8 cellular contexts compared by ENCODE assay signal in the genomic region with DNA sequence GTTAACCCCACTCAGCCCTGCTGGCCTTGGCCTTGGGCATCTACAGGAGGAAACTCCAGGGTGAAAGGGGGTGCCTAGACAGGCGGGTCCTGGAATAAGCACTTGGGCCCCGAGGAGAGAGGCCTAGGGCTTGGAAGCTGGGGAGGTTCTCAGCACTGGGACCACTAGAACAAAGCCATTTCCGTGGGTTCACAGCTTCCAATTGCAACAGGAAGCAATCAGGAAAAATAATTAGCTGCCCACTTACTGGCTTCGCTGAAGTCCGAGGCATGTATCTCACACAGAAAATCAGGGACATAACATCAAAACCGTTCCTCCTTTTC.
DNase-seq lines count a peak whose midpoint lies in the region; ATAC-seq and TF ChIP-seq lines count a peak whose summit lies in the region.

No MANE protein-coding gene starts in this region.

- no peaks in the 10 kb centered on the region for H3K36me3 ChIP-seq in CD8-positive, alpha-beta memory T cell (ENCODE audit: insufficient read depth, low read length)
- no peaks in the 10 kb centered on the region for H3K36me3 ChIP-seq in parathyroid adenoma (ENCODE audit: control insufficient read depth, insufficient read depth, low read length)

- H3K4me3 ChIP-seq in CD8-positive, alpha-beta memory T cell (ENCODE audit: low read length) = no peak overlapping the region
- H3K4me3 ChIP-seq in NB4 (ENCODE audit: low read depth, low read length) (peak overlapping the region; percentile 89), parathyroid adenoma (ENCODE audit: low read depth, low read length) (peak overlapping the region; percentile 58)

- peak overlapping the region; percentile 75 for H3K4me2 ChIP-seq in parathyroid adenoma (ENCODE audit: low read length)

- TF ChIP-seq CTCF in NB4 (IDR thresholded peaks at IDR 0.05; ENCODE audit: low read depth, low read length) = no peak
- TF ChIP-seq CTCF in endothelial cell (IDR thresholded peaks at IDR 0.05; ENCODE audit: unreplicated experiment) = no peak
- no peak for TF ChIP-seq CTCF in parathyroid adenoma (IDR thresholded peaks at IDR 0.05)

- H3K9me3 Mint-ChIP-seq in CD8-positive, alpha-beta memory T cell = no peaks in the 10 kb centered on the region
- H3K9me3 Mint-ChIP-seq in endothelial cell (ENCODE audit: unreplicated experiment) = no peaks in the 10 kb centered on the region

- POLR2A ChIA-PET in CD8-positive, alpha-beta memory T cell (lab: Charles Lee) = no interaction called here

- H3K4me1 ChIP-seq in CD8-positive, alpha-beta memory T cell (ENCODE audit: insufficient read depth, low read length) = peaks cover 34% of the 10 kb centered on the region
- peaks cover 19% of the 10 kb centered on the region for H3K4me1 ChIP-seq in parathyroid adenoma

- H3K9me3 ChIP-seq in CD8-positive, alpha-beta memory T cell (ENCODE audit: low read length) = no peaks in the 10 kb centered on the region
- no peaks in the 10 kb centered on the region for H3K9me3 ChIP-seq in parathyroid adenoma (ENCODE audit: control insufficient read depth, low read length)

- peak overlapping the region; percentile 52 for H3K27ac ChIP-seq in CD8-positive, alpha-beta memory T cell (ENCODE audit: low read depth, low read length)
- peak overlapping the region; percentile 93 for H3K27ac ChIP-seq in parathyroid adenoma

- peak overlapping the region; percentile 89 to 97 (median 92) for H3K4me3 Mint-ChIP-seq in CD8-positive, alpha-beta memory T cell
- H3K4me3 Mint-ChIP-seq in endothelial cell (ENCODE audit: unreplicated experiment) = peak overlapping the region; percentile 93

- peaks cover 37 to 55% (median 40%) of the 10 kb centered on the region in 3 donors for H3K4me1 Mint-ChIP-seq in CD8-positive, alpha-beta memory T cell
- H3K4me1 Mint-ChIP-seq in endothelial cell (ENCODE audit: unreplicated experiment) = peaks cover 24% of the 10 kb centered on the region

- no peaks in the 10 kb centered on the region for H3K27me3 ChIP-seq in CD8-positive, alpha-beta memory T cell (ENCODE audit: insufficient read depth, low read length, poor library complexity, severe bottlenecking)
- no peaks in the 10 kb centered on the region for H3K27me3 ChIP-seq in parathyroid adenoma (ENCODE audit: control insufficient read depth, insufficient read depth, low read length)

- H2AFZ ChIP-seq in parathyroid adenoma = no peak overlapping the region

- peak overlapping the region in 6 of 8 donors; percentile 46 to 92 (median 77) for H3K27ac Mint-ChIP-seq in CD8-positive, alpha-beta memory T cell
- H3K27ac Mint-ChIP-seq in endothelial cell (ENCODE audit: unreplicated experiment) = no peak overlapping the region

- peaks cover 0 to 2% (median 0%) of the 10 kb centered on the region in 3 donors for H3K36me3 Mint-ChIP-seq in CD8-positive, alpha-beta memory T cell
- peaks cover 12% of the 10 kb centered on the region for H3K36me3 Mint-ChIP-seq in endothelial cell (ENCODE audit: low read depth, unreplicated experiment)

- CTCF ChIA-PET in CD8-positive, alpha-beta memory T cell (lab: Charles Lee) = no interaction called here

- H3K79me2 ChIP-seq in parathyroid adenoma = peaks cover 20% of the 10 kb centered on the region

- peaks cover 0 to 1% of the 10 kb centered on the region in 2 donors for H3K27me3 Mint-ChIP-seq in CD8-positive, alpha-beta memory T cell
- peaks cover 18% of the 10 kb centered on the region for H3K27me3 Mint-ChIP-seq in endothelial cell (ENCODE audit: unreplicated experiment)

- no peak overlapping the region for H3K9ac ChIP-seq in parathyroid adenoma

- DNase-seq in CD8-positive, alpha-beta memory T cell = no peak
- DNase-seq in NB4 (ENCODE audit: low read depth) (peak; percentile 24), endothelial cell (ENCODE audit: low spot score) (no peak), NCI-H748 (lab: John Stamatoyannopoulos, UW; ENCODE audit: unreplicated experiment) (no peak)
- DNase-seq in stimulated activated naive CD4-positive, alpha-beta T cell treated with Interleukin-2 at 50 U/mL for 16 hours (lab: John Stamatoyannopoulos, UW) = no peak

- no peak for ATAC-seq in HG03135 (IDR thresholded peaks at IDR 0.05; ENCODE audit: unreplicated experiment)
- no peak for ATAC-seq in GM19397 (IDR thresholded peaks at IDR 0.05; ENCODE audit: unreplicated experiment)

- TF ChIP-seq POLR2A in NB4 (IDR thresholded peaks at IDR 0.05; ENCODE audit: extremely low read depth, insufficient read length) = no peak
